ENCODE assay signal across 17 cellular contexts in the genomic region with DNA sequence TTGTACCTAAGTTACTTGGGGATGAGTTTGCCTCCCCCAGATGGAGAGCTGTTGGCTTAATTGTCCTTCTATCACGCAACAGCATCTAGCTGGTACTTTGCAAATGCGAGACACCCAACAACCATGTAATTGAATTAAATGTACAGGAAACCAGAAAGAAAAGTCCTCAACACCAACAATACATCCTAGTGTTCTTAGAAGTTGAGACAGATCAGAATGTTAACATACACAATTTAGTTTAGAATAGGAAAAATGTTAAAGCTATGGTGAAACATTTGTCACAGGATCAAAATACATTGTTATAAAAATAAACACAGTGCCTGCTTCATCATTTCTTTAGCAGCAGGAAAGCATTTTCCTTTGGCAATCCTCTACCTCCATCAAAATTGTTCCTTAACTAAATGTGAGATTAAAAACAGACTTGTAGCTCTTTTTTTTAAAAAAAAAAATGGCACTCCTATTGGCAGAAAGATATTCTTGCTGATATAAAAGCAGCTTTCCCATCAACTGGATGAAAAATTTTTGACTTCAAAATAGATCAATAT.
DNase-seq lines count a peak whose midpoint lies in the region; ATAC-seq, FAIRE-seq and TF ChIP-seq lines count a peak whose summit lies in the region.
"Had no signal": no experiment of that assay in that cellular context is flagged by ENCODE, and none has a peak within 500 bp of the region (broad histone marks: within the 10 kb centered on the region; RNA-seq: fewer than 3 reads in every experiment).

No MANE protein-coding gene starts in this region.

- H3K27ac ChIP-seq in astrocyte (ENCODE audit: low read depth, low read length): no peak overlapping the region
- H3K27ac ChIP-seq: C4-2B, HL-60 had no signal

- FAIRE-seq in G401.6 (lab: Jason Lieb, UNC) (peak; percentile 36), astrocyte (lab: Jason Lieb, UNC) (peak; percentile 23)
- FAIRE-seq: H54 had no signal

- TF ChIP-seq CTCF in astrocyte (IDR thresholded peaks at IDR 0.05; ENCODE audit: insufficient read depth, low read depth, low read length): no peak
- no peak for TF ChIP-seq CTCF in fibroblast of the aortic adventitia (IDR thresholded peaks at IDR 0.05; ENCODE audit: insufficient read depth, low read length)
- no peak for TF ChIP-seq CTCF in osteocyte (IDR thresholded peaks at IDR 0.05)
- no peak for TF ChIP-seq CTCF in lower leg skin (IDR thresholded peaks at IDR 0.05)

- intact Hi-C loops in lower leg skin (cut with DNase I; ENCODE audit: low total_unique reads): no loop called here

- no peak overlapping the region for H3K4me2 ChIP-seq in astrocyte (ENCODE audit: low read length)
- H3K4me2 ChIP-seq: GM23338 had no signal

- no peaks in the 10 kb centered on the region for H3K27me3 ChIP-seq in astrocyte (ENCODE audit: insufficient read depth, low read length)

- no peaks in the 10 kb centered on the region for H3K4me1 ChIP-seq in astrocyte (ENCODE audit: insufficient read depth, low read length)

- ATAC-seq in HG03378 (IDR thresholded peaks at IDR 0.05; ENCODE audit: unreplicated experiment): no peak
- ATAC-seq: GM23338 had no signal

- H4K20me1 ChIP-seq in astrocyte (ENCODE audit: insufficient read depth, low read length): no peaks in the 10 kb centered on the region

- DNase-seq in astrocyte (ENCODE audit: low read depth) (no peak), fibroblast of the aortic adventitia (ENCODE audit: low read depth) (peak; percentile 28), osteocyte (ENCODE audit: extremely low spot score, unreplicated experiment) (no peak), lower leg skin (ENCODE audit: low spot score in 2 of 2) (no peak), midbrain (lab: John Stamatoyannopoulos, UW) (no peak)
- DNase-seq: AML-193; CD4-positive, alpha-beta T cell; DMS153; DMS79; GF-D8; HCEC 1CT had no signal

- H3K9me3 Mint-ChIP-seq in astrocyte (ENCODE audit: unreplicated experiment) (no peaks in the 10 kb centered on the region), osteocyte (ENCODE audit: unreplicated experiment) (peaks cover 15% of the 10 kb centered on the region)
- H3K9me3 Mint-ChIP-seq: GM23338 had no signal

- H3K79me2 ChIP-seq in astrocyte (ENCODE audit: insufficient read depth, low read length): no peaks in the 10 kb centered on the region

- no peaks in the 10 kb centered on the region for H3K9me3 ChIP-seq in astrocyte (ENCODE audit: insufficient read depth, low read depth, low read length)

- H3K4me3 ChIP-seq in astrocyte (ENCODE audit: insufficient read depth, low read depth, low read length) (no peak overlapping the region), fibroblast of the aortic adventitia (ENCODE audit: low read depth, low read length) (no peak overlapping the region), lower leg skin (ENCODE audit: low read depth, poor library complexity, severe bottlenecking) (no peak overlapping the region)
- H3K4me3 ChIP-seq: GM23338 had no signal

- H3K36me3 Mint-ChIP-seq in astrocyte (ENCODE audit: low read depth, unreplicated experiment): no peaks in the 10 kb centered on the region
- no peaks in the 10 kb centered on the region for H3K36me3 Mint-ChIP-seq in osteocyte (ENCODE audit: unreplicated experiment)

- no peak overlapping the region for H3K4me3 Mint-ChIP-seq in astrocyte (ENCODE audit: unreplicated experiment)
- no peak overlapping the region for H3K4me3 Mint-ChIP-seq in osteocyte (ENCODE audit: unreplicated experiment)
- H3K4me3 Mint-ChIP-seq: CD4-positive, alpha-beta T cell; GM23338 had no signal

- H3K27me3 Mint-ChIP-seq in astrocyte (ENCODE audit: low read depth, unreplicated experiment): no peaks in the 10 kb centered on the region
- no peaks in the 10 kb centered on the region for H3K27me3 Mint-ChIP-seq in osteocyte (ENCODE audit: unreplicated experiment)
- H3K27me3 Mint-ChIP-seq: CD4-positive, alpha-beta T cell had no signal

- H3K36me3 ChIP-seq in astrocyte (ENCODE audit: insufficient read depth, low read length): no peaks in the 10 kb centered on the region

- H2AFZ ChIP-seq in astrocyte (ENCODE audit: low read depth, low read length): no peak overlapping the region
- H2AFZ ChIP-seq: GM23338 had no signal

- no peak for TF ChIP-seq POLR2A in lower leg skin (IDR thresholded peaks at IDR 0.05)

- no peak overlapping the region for H3K27ac Mint-ChIP-seq in astrocyte (ENCODE audit: unreplicated experiment)
- H3K27ac Mint-ChIP-seq in osteocyte (ENCODE audit: unreplicated experiment): peak overlapping the region; percentile 62
- H3K27ac Mint-ChIP-seq: CD4-positive, alpha-beta T cell; GM23338 had no signal

- no peak overlapping the region for H3K9ac ChIP-seq in astrocyte (ENCODE audit: low read length)

- H3K4me1 Mint-ChIP-seq in astrocyte (ENCODE audit: low read depth, unreplicated experiment) (peaks cover 2% of the 10 kb centered on the region), osteocyte (ENCODE audit: unreplicated experiment) (peaks cover 7% of the 10 kb centered on the region)
- H3K4me1 Mint-ChIP-seq: GM23338 had no signal

- 69 to 73% methylated on average over 2 of the region's 2 CpGs for WGBS in lower leg skin, 2 donors
